Comparison of ENCODE assay signal across 8 cellular contexts in genomic region chr5:134465856-134466240, GRCh38. TPM values are rescaled to one million over a fixed set of nuclear protein-coding genes. Genes with fewer than 3 reads are reported as not detected.
DNase-seq lines count a peak whose midpoint lies in the region; ATAC-seq and TF ChIP-seq lines count a peak whose summit lies in the region.

No MANE protein-coding gene starts in this region.

- peak overlapping the region; percentile 80 for H3K4me3 Mint-ChIP-seq in stimulated activated memory B cell treated with anti-CD40 and anti-IgM and Interleukin-4, amounts not matched to agents 10 μg/mL and 1 μg/mL and 100 μg/mL, for 72 hours

- no peak for TF ChIP-seq CTCF in epithelial cell of proximal tubule (conservative IDR thresholded peaks at IDR 0.05; ENCODE audit: low read depth, low read length)

- no peaks in the 10 kb centered on the region for H3K27me3 ChIP-seq in mononuclear cell (ENCODE audit: insufficient read depth, low read length)

- DNase-seq in Ammon's horn (ENCODE audit: low spot score) (peak; percentile 86), NOMO-1 (lab: John Stamatoyannopoulos, UW; ENCODE audit: unreplicated experiment in 2 of 2) (peak; percentile 70 to 76), activated T-cell treated with anti-CD3 and anti-CD28 coated beads for 48 hours (ENCODE audit: low read depth) (peak; percentile 63), epithelial cell of proximal tubule (ENCODE audit: low read depth) (no peak)

- H3K4me1 Mint-ChIP-seq in stimulated activated memory B cell treated with anti-CD40 and anti-IgM and Interleukin-4, amounts not matched to agents 10 μg/mL and 1 μg/mL and 100 μg/mL, for 72 hours, result peaks cover 61% of the 10 kb centered on the region

- no peaks in the 10 kb centered on the region for H3K9me3 Mint-ChIP-seq in stimulated activated memory B cell treated with anti-CD40 and anti-IgM and Interleukin-4, amounts not matched to agents 10 μg/mL and 1 μg/mL and 100 μg/mL, for 72 hours

- peak overlapping the region; percentile 46 for H3K4me3 ChIP-seq in epithelial cell of proximal tubule (ENCODE audit: low read depth, low read length)
- peak overlapping the region; percentile 48 for H3K4me3 ChIP-seq in mononuclear cell (ENCODE audit: low read length)

- H3K9me3 ChIP-seq in mononuclear cell (ENCODE audit: low read depth, low read length), result no peaks in the 10 kb centered on the region

- peak overlapping the region; percentile 76 for H3K27ac Mint-ChIP-seq in stimulated activated memory B cell treated with anti-CD40 and anti-IgM and Interleukin-4, amounts not matched to agents 10 μg/mL and 1 μg/mL and 100 μg/mL, for 72 hours

- H3K36me3 Mint-ChIP-seq in stimulated activated memory B cell treated with anti-CD40 and anti-IgM and Interleukin-4, amounts not matched to agents 10 μg/mL and 1 μg/mL and 100 μg/mL, for 72 hours, result no peaks in the 10 kb centered on the region

- no peaks in the 10 kb centered on the region for H3K27me3 Mint-ChIP-seq in stimulated activated memory B cell treated with anti-CD40 and anti-IgM and Interleukin-4, amounts not matched to agents 10 μg/mL and 1 μg/mL and 100 μg/mL, for 72 hours

- ATAC-seq in GM18909 (IDR thresholded peaks at IDR 0.05; ENCODE audit: poor library complexity, unreplicated experiment) (peak; percentile 81), HG03175 (IDR thresholded peaks at IDR 0.05; ENCODE audit: unreplicated experiment) (peak; percentile 86)
- peak; percentile 87 for ATAC-seq in stimulated activated memory B cell treated with anti-CD40 and anti-IgM and Interleukin-4, amounts not matched to agents 10 μg/mL and 1 μg/mL and 100 μg/mL, for 72 hours

- peaks cover 35% of the 10 kb centered on the region for H3K4me1 ChIP-seq in mononuclear cell (ENCODE audit: insufficient read depth, low read length)

RNA-seq across cellular contexts. Expression of gene CDKN2AIPNL, which starts 54.2 kb away (rescaled TPM):
- 28.5 and 58.7 TPM in 2 replicates for total RNA-seq in epithelial cell of proximal tubule
- total RNA-seq in mononuclear cell, result 13.0 TPM

RNA-seq across cellular contexts. Expression of gene JADE2, which starts 59.6 kb away (rescaled TPM):
- 20.3 and 21.6 TPM in 2 replicates for total RNA-seq in epithelial cell of proximal tubule
- 51.3 TPM for total RNA-seq in mononuclear cell
